In the genomic region with DNA sequence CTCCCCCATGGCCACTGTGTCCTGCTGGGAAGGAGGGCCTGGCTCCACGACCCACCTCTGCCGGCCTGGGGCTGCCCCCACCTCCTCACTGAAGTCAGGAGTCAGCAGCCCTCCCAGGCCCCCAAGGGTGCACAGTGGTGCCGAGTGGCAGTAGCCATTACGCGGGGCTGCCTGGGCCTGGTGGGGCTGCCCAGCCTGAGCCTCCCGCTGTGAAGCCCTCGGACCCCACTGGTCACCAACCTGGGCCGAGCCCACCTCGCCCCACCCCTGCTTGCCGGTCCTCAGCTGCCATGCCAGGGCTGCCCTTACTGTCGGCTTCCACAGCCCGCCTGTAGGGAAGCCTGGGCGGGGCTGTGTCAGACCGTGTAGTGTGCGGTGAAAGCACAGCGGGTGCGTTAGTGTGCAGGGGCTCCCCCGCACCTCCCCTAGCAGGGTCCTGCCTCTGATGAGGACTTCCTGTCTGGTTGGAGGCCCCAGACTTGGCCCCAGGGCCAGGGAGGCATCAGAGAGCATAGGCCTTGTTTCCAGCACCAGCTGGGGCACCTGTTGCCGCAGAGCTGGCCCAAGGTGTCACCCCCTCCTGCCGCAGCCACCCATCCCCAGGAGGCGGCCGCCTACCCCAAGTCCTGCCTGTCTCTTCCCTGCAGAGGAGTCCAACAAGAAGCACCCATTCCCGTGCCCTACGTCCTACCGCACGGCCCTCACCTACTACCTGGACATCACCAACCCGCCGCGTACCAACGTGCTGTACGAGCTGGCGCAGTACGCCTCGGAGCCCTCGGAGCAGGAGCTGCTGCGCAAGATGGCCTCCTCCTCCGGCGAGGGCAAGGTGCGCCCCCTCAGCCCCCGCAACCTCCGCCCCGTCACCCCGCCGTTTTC, we compare ENCODE assay signal across 13 cellular contexts. TPM values are rescaled to one million over a fixed set of nuclear protein-coding genes. Genes with fewer than 3 reads are reported as not detected.
DNase-seq lines count a peak whose midpoint lies in the region; ATAC-seq and TF ChIP-seq lines count a peak whose summit lies in the region.
"Had no signal": no experiment of that assay in that cellular context is flagged by ENCODE, and none has a peak within 500 bp of the region (broad histone marks: within the 10 kb centered on the region; RNA-seq: fewer than 3 reads in every experiment).

No MANE protein-coding gene starts in this region.

- H3K4me1 ChIP-seq in left ventricle myocardium inferior = peaks cover 44% of the 10 kb centered on the region

- H3K27ac ChIP-seq in left ventricle myocardium inferior (replicated peaks) = peak overlapping the region; percentile 19
- H3K27ac ChIP-seq: PC-9, SK-N-MC had no signal

- H3K4me1 Mint-ChIP-seq in chondrocyte (ENCODE audit: low read depth) (peaks cover 4% of the 10 kb centered on the region), memory B cell (peaks cover 2% of the 10 kb centered on the region)

- H3K27me3 Mint-ChIP-seq in chondrocyte (ENCODE audit: low read depth) (no peaks in the 10 kb centered on the region), memory B cell (no peaks in the 10 kb centered on the region)

- DNase-seq in left ventricle myocardium inferior (no peak), left cardiac atrium (no peak), chondrocyte (ENCODE audit: low spot score) (peak; percentile 92), memory B cell (ENCODE audit: low spot score in 2 of 2) (no peak), GM10266 (ENCODE audit: extremely low spot score) (no peak)
- no peak for DNase-seq in activated CD4-positive, alpha-beta T cell treated with anti-CD3 and anti-CD28 coated beads, Interleukin-2, amount 50 U/mL, for 48 hours
- DNase-seq in stimulated activated CD4-positive, alpha-beta T cell treated with anti-CD3 and anti-CD28 coated beads, Interleukin-1b, Interleukin-23, amount 100 ng/mL, for 48 hours = no peak
- DNase-seq: C1 segment of cervical spinal cord, NCI-H1436, NCI-H2029 treated with DMSO at 0.1 percent for 48 hours, NCI-H774, PC-9 had no signal

- H3K36me3 ChIP-seq in left ventricle myocardium inferior = peaks cover 89% of the 10 kb centered on the region

- H3K9me3 Mint-ChIP-seq in chondrocyte (ENCODE audit: low read depth) = no peaks in the 10 kb centered on the region
- no peaks in the 10 kb centered on the region for H3K9me3 Mint-ChIP-seq in memory B cell

- H3K4me3 ChIP-seq in left ventricle myocardium inferior = no peak overlapping the region
- H3K4me3 ChIP-seq: PC-9, SK-N-MC had no signal

- no peak overlapping the region for H3K4me3 Mint-ChIP-seq in chondrocyte (ENCODE audit: unreplicated experiment)
- no peak overlapping the region for H3K4me3 Mint-ChIP-seq in memory B cell

- ATAC-seq in left cardiac atrium (no peak), memory B cell (ENCODE audit: low read depth) (no peak)

- TF ChIP-seq CTCF in left ventricle myocardium inferior (IDR thresholded peaks at IDR 0.05; ENCODE audit: borderline replicate concordance) = no peak
- TF ChIP-seq CTCF in chondrocyte (IDR thresholded peaks at IDR 0.05) = no peak
- TF ChIP-seq CTCF in GM10266 (IDR thresholded peaks at IDR 0.05; ENCODE audit: control insufficient read depth, insufficient read depth, low read depth, missing control alignments) = no peak

- intact Hi-C loops in left ventricle myocardium inferior (cut with micrococcal nuclease) = no loop called here
- intact Hi-C loops in left cardiac atrium (cut with DNase I) = loop anchor here in 1 of 2 donors (10.0 kb wide), 1 partner anchor 70 kb away; the partner anchor contains the start of gene POR

- H3K9me3 ChIP-seq in left ventricle myocardium inferior (replicated peaks) = no peaks in the 10 kb centered on the region

- H3K27ac Mint-ChIP-seq in chondrocyte (ENCODE audit: unreplicated experiment) (no peak overlapping the region), memory B cell (peak overlapping the region; percentile 38)

- H3K36me3 Mint-ChIP-seq in chondrocyte (ENCODE audit: low read depth) = peaks cover 15% of the 10 kb centered on the region
- peaks cover 20% of the 10 kb centered on the region for H3K36me3 Mint-ChIP-seq in memory B cell

- H3K27me3 ChIP-seq in left ventricle myocardium inferior (ENCODE audit: low read depth) = no peaks in the 10 kb centered on the region

RNA-seq across cellular contexts. Expression of gene TMEM120A, which starts 10.0 kb away (rescaled TPM):
- 163 TPM for total RNA-seq in left ventricle myocardium inferior
- total RNA-seq in left cardiac atrium = 10 to 100 TPM; 63.5 to 98.3 TPM
- total RNA-seq in chondrocyte = 28.8 to 36.0 TPM (median 30.6 TPM) in 3 replicates
